ENCODE assay signal across 24 cellular contexts in genomic region chr10:62252051-62252450, GRCh38. TPM values are rescaled to one million over a fixed set of nuclear protein-coding genes. Genes with fewer than 3 reads are reported as not detected.
"Had no signal": no experiment of that assay in that cellular context is flagged by ENCODE, and none has a peak within 500 bp of the region (broad histone marks: within the 10 kb centered on the region; RNA-seq: fewer than 3 reads in every experiment).

No MANE protein-coding gene starts in this region.

- H3K4me3 Mint-ChIP-seq: activated B cell treated with CpG ODN at 0.5 μM for 24 hours; activated CD4-positive, alpha-beta T cell treated with anti-CD3 and anti-CD28 coated beads for 36 hours; endodermal cell; naive thymus-derived CD4-positive, alpha-beta T cell; neural crest cell; T-helper 1 cell treated with Interleukin-12 subunit alpha and Interleukin-12 subunit beta and Interleukin-4 antibody, amounts not matched to agents 30 μg/mL and 1 μg/mL, for 36 hours had no signal

- DNase-seq: activated B cell treated with CpG ODN at 0.5 μM for 24 hours; activated CD4-positive, alpha-beta T cell treated with anti-CD3 and anti-CD28 coated beads for 36 hours; activated CD4-positive, alpha-beta T cell treated with anti-CD3 and anti-CD28 coated beads, Interleukin-2, amount 50 U/mL, for 4 hours; activated CD8-positive, alpha-beta memory T cell treated with anti-CD3 and anti-CD28 coated beads for 24 hours; activated CD8-positive, alpha-beta memory T cell treated with anti-CD3 and anti-CD28 coated beads, Interleukin-2, amount 50 U/mL, for 48 hours; activated effector memory CD4-positive, alpha-beta T cell treated with Interleukin-2 at 50 U/mL for 16 hours; activated naive CD4-positive, alpha-beta T cell treated with anti-CD3 and anti-CD28 coated beads, Interleukin-2, amount 50 U/mL, for 16 hours; activated T-cell treated with anti-CD3 and anti-CD28 coated beads, Interleukin-2, amount 50 U/mL, for 72 hours; amniotic stem cell; endodermal cell; left lung; naive thymus-derived CD4-positive, alpha-beta T cell; occipital lobe; retina; sigmoid colon; stimulated activated CD4-positive, alpha-beta T cell treated with anti-CD3 and anti-CD28 coated beads, Interleukin-2, amount 100 ng/mL, for 48 hours; stimulated activated CD8-positive, alpha-beta memory T cell treated with anti-CD3 and anti-CD28 coated beads, Interleukin-4, amount 100 ng/mL, for 48 hours; stimulated activated naive CD8-positive, alpha-beta T cell treated with anti-CD3 and anti-CD28 coated beads, Interleukin-15, Interleukin-2, amounts not matched to agents 100 U/mL and 50 U/mL, for 24 hours; T1000; upper lobe of left lung had no signal

- H3K27ac ChIP-seq: coronary artery, left lung, sigmoid colon had no signal

- H3K27ac Mint-ChIP-seq: activated B cell treated with CpG ODN at 0.5 μM for 24 hours; activated CD4-positive, alpha-beta T cell treated with anti-CD3 and anti-CD28 coated beads for 36 hours; endodermal cell; naive thymus-derived CD4-positive, alpha-beta T cell; T-helper 1 cell treated with Interleukin-12 subunit alpha and Interleukin-12 subunit beta and Interleukin-4 antibody, amounts not matched to agents 30 μg/mL and 1 μg/mL, for 36 hours had no signal

- H3K4me3 ChIP-seq: coronary artery, left lung, lung, sigmoid colon, upper lobe of left lung had no signal

- H3K27me3 ChIP-seq: left lung, sigmoid colon, upper lobe of left lung had no signal

- H3K9me3 ChIP-seq: left lung, sigmoid colon, upper lobe of left lung had no signal

- H3K9me3 Mint-ChIP-seq: activated B cell treated with CpG ODN at 0.5 μM for 24 hours; activated T-cell treated with anti-CD3 and anti-CD28 coated beads, Interleukin-2, amount 50 U/mL, for 72 hours; endodermal cell; neural crest cell; T-helper 1 cell treated with Interleukin-12 subunit alpha and Interleukin-12 subunit beta and Interleukin-4 antibody, amounts not matched to agents 30 μg/mL and 1 μg/mL, for 36 hours had no signal

- H3K36me3 ChIP-seq: left lung, sigmoid colon, upper lobe of left lung had no signal

- H3K4me1 ChIP-seq: left lung, sigmoid colon, upper lobe of left lung had no signal

- H3K27me3 Mint-ChIP-seq: activated B cell treated with CpG ODN at 0.5 μM for 24 hours; activated CD4-positive, alpha-beta T cell treated with anti-CD3 and anti-CD28 coated beads for 36 hours; naive thymus-derived CD4-positive, alpha-beta T cell had no signal

RNA-seq across cellular contexts. Expression of gene RTKN2, which starts 16.6 kb away (rescaled TPM):
- total RNA-seq: sigmoid colon had no signal
